In genomic region chr1:28890435-28890834, GRCh38 we compare ENCODE assay signal across 26 cellular contexts.
"Had no signal": no experiment of that assay in that cellular context is flagged by ENCODE, and none has a peak within 500 bp of the region (broad histone marks: within the 10 kb centered on the region; RNA-seq: fewer than 3 reads in every experiment).

No MANE protein-coding gene starts in this region.

- DNase-seq: activated B cell treated with CpG ODN at 0.5 μM for 24 hours; activated CD4-positive, alpha-beta T cell treated with anti-CD3 and anti-CD28 coated beads for 4 hours; activated CD8-positive, alpha-beta memory T cell treated with anti-CD3 and anti-CD28 coated beads, Interleukin-2, amount 10 ng/mL, durations not matched to agents 7 days and 5 days; activated CD8-positive, alpha-beta T cell treated with anti-CD3 and anti-CD28 coated beads for 36 hours; activated gamma-delta T cell treated with Interleukin-2 at 50 U/mL for 16 hours; adrenal gland; brain microvascular endothelial cell; caudate nucleus; effector memory CD4-positive, alpha-beta T cell; foreskin melanocyte; glutamatergic neuron; hippocampal formation; left ventricle myocardium inferior; naive thymus-derived CD4-positive, alpha-beta T cell; retina; stimulated activated CD4-positive, alpha-beta T cell treated with anti-CD3 and anti-CD28 coated beads, Interleukin-4, amount 100 ng/mL, for 4 hours; stimulated activated naive CD8-positive, alpha-beta T cell treated with anti-CD3 and anti-CD28 coated beads, Interleukin-15, Interleukin-2, amounts not matched to agents 100 U/mL and 50 U/mL, for 24 hours; substantia nigra; T-cell; T1000; thyroid gland had no signal

- H3K36me3 ChIP-seq: adrenal gland, ascending aorta, brain microvascular endothelial cell, left ventricle myocardium inferior, neural progenitor cell, thyroid gland had no signal

- H2AFZ ChIP-seq: neural progenitor cell had no signal

- H3K27ac Mint-ChIP-seq: activated B cell treated with CpG ODN at 0.5 μM for 24 hours; activated CD8-positive, alpha-beta memory T cell treated with anti-CD3 and anti-CD28 coated beads, Interleukin-2, amount 10 ng/mL, durations not matched to agents 7 days and 5 days; activated CD8-positive, alpha-beta T cell treated with anti-CD3 and anti-CD28 coated beads for 36 hours; neural progenitor cell had no signal

- H3K27me3 ChIP-seq: adrenal gland, ascending aorta, brain microvascular endothelial cell, thyroid gland had no signal

- H3K4me3 ChIP-seq: adrenal gland, ascending aorta, left ventricle myocardium inferior, neural progenitor cell, thyroid gland had no signal

- H3K9ac ChIP-seq: neural progenitor cell had no signal

- ATAC-seq: activated CD8-positive, alpha-beta memory T cell treated with anti-CD3 and anti-CD28 coated beads, Interleukin-2, amount 10 ng/mL, durations not matched to agents 7 days and 5 days; activated CD8-positive, alpha-beta T cell treated with anti-CD3 and anti-CD28 coated beads for 36 hours; esophagus mucosa; naive thymus-derived CD4-positive, alpha-beta T cell; stimulated activated naive CD8-positive, alpha-beta T cell treated with anti-CD3 and anti-CD28 coated beads, Interleukin-15, Interleukin-2, amounts not matched to agents 100 U/mL and 50 U/mL, for 24 hours; T-cell had no signal

- H3K9me3 Mint-ChIP-seq: activated B cell treated with CpG ODN at 0.5 μM for 24 hours; activated CD8-positive, alpha-beta T cell treated with anti-CD3 and anti-CD28 coated beads for 36 hours; activated naive CD4-positive, alpha-beta T cell treated with anti-CD3 and anti-CD28 coated beads, Interleukin-2, amount 50 U/mL, for 24 hours; activated T-helper 1 cell treated with anti-CD3 and anti-CD28 coated beads, Interleukin-12 subunit alpha, Interleukin-12 subunit beta, Interleukin-2, Interleukin-4 antibody, amounts not matched to agents 30 ng/mL and 10 ng/mL and 1 ng/mL, durations not matched to agents 14 hours and 24 hours and 36 hours; naive thymus-derived CD4-positive, alpha-beta T cell; neural progenitor cell; T-cell had no signal

- H3K27ac ChIP-seq: adrenal gland, ascending aorta, brain microvascular endothelial cell, left ventricle myocardium inferior, neural progenitor cell, thyroid gland had no signal

- H3K9me3 ChIP-seq: adrenal gland, ascending aorta, left ventricle myocardium inferior, thyroid gland had no signal

- H3K36me3 Mint-ChIP-seq: activated CD8-positive, alpha-beta memory T cell treated with anti-CD3 and anti-CD28 coated beads, Interleukin-2, amount 10 ng/mL, durations not matched to agents 7 days and 5 days; activated naive CD4-positive, alpha-beta T cell treated with anti-CD3 and anti-CD28 coated beads, Interleukin-2, amount 50 U/mL, for 24 hours; neural progenitor cell had no signal

- H3K4me3 Mint-ChIP-seq: activated B cell treated with CpG ODN at 0.5 μM for 24 hours; activated CD8-positive, alpha-beta memory T cell treated with anti-CD3 and anti-CD28 coated beads, Interleukin-2, amount 10 ng/mL, durations not matched to agents 7 days and 5 days; activated CD8-positive, alpha-beta T cell treated with anti-CD3 and anti-CD28 coated beads for 36 hours; activated naive CD4-positive, alpha-beta T cell treated with anti-CD3 and anti-CD28 coated beads, Interleukin-2, amount 50 U/mL, for 24 hours; activated T-helper 1 cell treated with anti-CD3 and anti-CD28 coated beads, Interleukin-12 subunit alpha, Interleukin-12 subunit beta, Interleukin-2, Interleukin-4 antibody, amounts not matched to agents 30 ng/mL and 10 ng/mL and 1 ng/mL, durations not matched to agents 14 hours and 24 hours and 36 hours; neural progenitor cell; T-cell had no signal

- H3K27me3 Mint-ChIP-seq: activated B cell treated with CpG ODN at 0.5 μM for 24 hours; activated CD8-positive, alpha-beta memory T cell treated with anti-CD3 and anti-CD28 coated beads, Interleukin-2, amount 10 ng/mL, durations not matched to agents 7 days and 5 days; activated CD8-positive, alpha-beta T cell treated with anti-CD3 and anti-CD28 coated beads for 36 hours; activated naive CD4-positive, alpha-beta T cell treated with anti-CD3 and anti-CD28 coated beads, Interleukin-2, amount 50 U/mL, for 24 hours; naive thymus-derived CD4-positive, alpha-beta T cell; T-cell had no signal

- H3K4me2 ChIP-seq: neural progenitor cell had no signal
